18 cellular contexts compared by ENCODE assay signal in the genomic region with DNA sequence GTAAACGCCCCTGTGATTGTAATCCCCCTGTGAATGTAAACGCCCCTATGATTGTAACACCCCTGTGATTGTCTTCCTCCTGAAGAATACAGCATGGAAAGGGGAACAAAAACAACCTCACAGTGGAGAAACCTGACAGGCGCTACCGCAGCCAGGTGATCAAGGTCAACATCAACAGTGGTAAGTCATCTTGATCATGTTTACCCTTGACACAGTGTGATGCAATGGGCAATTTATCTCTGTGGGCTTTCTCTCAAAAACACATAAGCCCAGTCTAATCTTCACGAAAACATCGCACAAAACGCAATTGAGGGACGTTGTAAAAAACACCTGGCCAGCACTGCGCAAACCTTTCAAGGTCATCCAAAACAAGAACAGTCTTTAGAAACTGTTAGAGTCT.
A peak's percentile ranks its signal among the peaks of the same experiment; 100 is the strongest.
DNase-seq lines count a peak whose midpoint lies in the region; ATAC-seq and TF ChIP-seq lines count a peak whose summit lies in the region.
"Had no signal": no experiment of that assay in that cellular context is flagged by ENCODE, and none has a peak within 500 bp of the region (broad histone marks: within the 10 kb centered on the region; RNA-seq: fewer than 3 reads in every experiment).

No MANE protein-coding gene starts in this region.

- intact Hi-C loops in lower leg skin (cut with DNase I; ENCODE audit: low total_unique reads): no loop called here

- TF ChIP-seq CTCF in lower leg skin (IDR thresholded peaks at IDR 0.05): no peak
- no peak for TF ChIP-seq CTCF in glutamatergic neuron (IDR thresholded peaks at IDR 0.05; ENCODE audit: partially characterized antibody, unreplicated experiment)

- peak; percentile 59 for ATAC-seq in left lobe of liver
- ATAC-seq: HCT116, SK-N-SH treated with all-trans-retinoic acid at 6 μM for 48 hours had no signal

- H3K4me3 ChIP-seq in lower leg skin (ENCODE audit: low read depth, poor library complexity, severe bottlenecking): no peak overlapping the region
- H3K4me3 ChIP-seq: BLaER1, SJCRH30 had no signal

- H3K27ac Mint-ChIP-seq in glutamatergic neuron (ENCODE audit: unreplicated experiment): no peak overlapping the region
- H3K27ac Mint-ChIP-seq: CD4-positive, CD25-positive, alpha-beta regulatory T cell had no signal

- H3K4me3 Mint-ChIP-seq in glutamatergic neuron (ENCODE audit: unreplicated experiment): no peak overlapping the region
- H3K4me3 Mint-ChIP-seq: CD4-positive, CD25-positive, alpha-beta regulatory T cell had no signal

- peaks cover 3% of the 10 kb centered on the region for H3K9me3 Mint-ChIP-seq in glutamatergic neuron (ENCODE audit: unreplicated experiment)

- H3K4me1 Mint-ChIP-seq in glutamatergic neuron (ENCODE audit: low read depth, unreplicated experiment): peaks cover 4% of the 10 kb centered on the region

- DNase-seq in NCI-H146 (lab: John Stamatoyannopoulos, UW) (peak; percentile 89), SHP77 treated with DMSO at 0.1 percent for 48 hours (lab: John Stamatoyannopoulos, UW) (peak; percentile 29), left lobe of liver (ENCODE audit: low spot score) (no peak), lower leg skin (ENCODE audit: low spot score in 2 of 2) (no peak), glutamatergic neuron (no peak), NCI-H1105 (lab: John Stamatoyannopoulos, UW) (no peak), putamen (ENCODE audit: low spot score) (no peak)
- DNase-seq: CD4-positive, CD25-positive, alpha-beta regulatory T cell; NCI-H1694 treated with DMSO at 0.1 percent for 48 hours; NCI-H2081; NCI-H2171; NCI-H226; NCI-H510A; NCI-H774; SJCRH30 had no signal

- H3K36me3 Mint-ChIP-seq in glutamatergic neuron (ENCODE audit: unreplicated experiment): no peaks in the 10 kb centered on the region
- H3K36me3 Mint-ChIP-seq: CD4-positive, CD25-positive, alpha-beta regulatory T cell had no signal

- 86 to 91% methylated on average over 9 of the region's 9 CpGs for WGBS in lower leg skin, 2 donors

- no peaks in the 10 kb centered on the region for H3K27me3 Mint-ChIP-seq in glutamatergic neuron (ENCODE audit: unreplicated experiment)

- TF ChIP-seq POLR2A in lower leg skin (IDR thresholded peaks at IDR 0.05): no peak

Comparison
In these comparisons a context has a peak if more than half of its experiments do, and no peak if none do; other contexts are left out.
1. DNase-seq: peak in NCI-H146 (single experiment) and SHP77 treated with DMSO at 0.1 percent for 48 hours (single experiment); none in left lobe of liver (single experiment), lower leg skin (0 of 2), glutamatergic neuron (single experiment), NCI-H1105 (single experiment) and putamen (single experiment).